24 cellular contexts compared by ENCODE assay signal in the genomic region with DNA sequence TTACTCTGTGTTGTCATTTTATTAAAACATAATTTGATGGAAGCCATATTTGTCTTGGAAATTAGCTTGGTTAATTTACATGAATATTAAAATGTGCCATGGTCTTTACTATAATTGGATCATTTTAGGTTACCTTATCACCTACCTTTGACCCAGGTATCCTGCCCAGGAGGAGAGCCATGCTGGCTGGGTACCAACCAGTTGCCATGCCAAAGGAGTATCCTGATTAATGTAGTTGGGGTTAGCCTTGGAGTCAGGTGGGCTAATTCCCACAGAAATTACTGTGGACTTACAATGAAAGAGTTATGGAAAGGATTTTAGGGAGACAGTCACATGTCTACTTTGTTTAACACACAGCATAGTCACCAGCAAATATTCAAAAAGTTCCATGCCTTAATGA.
"Had no signal": no experiment of that assay in that cellular context is flagged by ENCODE, and none has a peak within 500 bp of the region (broad histone marks: within the 10 kb centered on the region; RNA-seq: fewer than 3 reads in every experiment).

No MANE protein-coding gene starts in this region.

- H3K27ac ChIP-seq: lower lobe of right lung, psoas muscle, skin epidermis, spleen, thoracic aorta, tibial nerve, upper lobe of left lung had no signal

- H3K27me3 Mint-ChIP-seq: naive thymus-derived CD8-positive, alpha-beta T cell; stimulated activated naive B cell treated with anti-CD40 and anti-IgM and Interleukin-4, amounts not matched to agents 10 μg/mL and 1 μg/mL and 100 μg/mL, for 72 hours; stimulated activated naive CD8-positive, alpha-beta T cell treated with anti-CD3 and anti-CD28 coated beads, Interleukin-15, Interleukin-2, amounts not matched to agents 100 ng/mL and 50 ng/mL, for 24 hours had no signal

- DNase-seq: cortex of kidney; hypothalamus; immature natural killer cell; islet precursor cell; kidney glomerular epithelial cell; left colon; left ventricle myocardium superior; lower lobe of right lung; naive thymus-derived CD8-positive, alpha-beta T cell; nephron progenitor cell; nucleus accumbens; posterior cingulate gyrus; psoas muscle; right cardiac atrium; spleen; stimulated activated CD4-positive, alpha-beta T cell treated with anti-CD3 and anti-CD28 coated beads, Interleukin-4, amount 100 ng/mL, for 4 hours; stimulated activated naive B cell treated with anti-CD40 and anti-IgM and Interleukin-4, amounts not matched to agents 10 μg/mL and 1 μg/mL and 100 μg/mL, for 72 hours; upper lobe of left lung had no signal

- H3K4me1 ChIP-seq: upper lobe of left lung had no signal

- ATAC-seq: left colon; left ventricle myocardium superior; lower lobe of right lung; naive thymus-derived CD8-positive, alpha-beta T cell; psoas muscle; right cardiac atrium; stimulated activated naive B cell treated with anti-CD40 and anti-IgM and Interleukin-4, amounts not matched to agents 10 μg/mL and 1 μg/mL and 100 μg/mL, for 72 hours had no signal

- H3K27ac Mint-ChIP-seq: immature natural killer cell; naive thymus-derived CD8-positive, alpha-beta T cell; nephron progenitor cell; stimulated activated naive B cell treated with anti-CD40 and anti-IgM and Interleukin-4, amounts not matched to agents 10 μg/mL and 1 μg/mL and 100 μg/mL, for 72 hours had no signal

- H3K27me3 ChIP-seq: spleen, tibial nerve, upper lobe of left lung had no signal

- H3K9me3 Mint-ChIP-seq: immature natural killer cell; nephron progenitor cell; stimulated activated naive B cell treated with anti-CD40 and anti-IgM and Interleukin-4, amounts not matched to agents 10 μg/mL and 1 μg/mL and 100 μg/mL, for 72 hours; stimulated activated naive CD8-positive, alpha-beta T cell treated with anti-CD3 and anti-CD28 coated beads, Interleukin-15, Interleukin-2, amounts not matched to agents 100 ng/mL and 50 ng/mL, for 24 hours had no signal

- H3K9me3 ChIP-seq: lower lobe of right lung, spleen, thoracic aorta, tibial nerve, upper lobe of left lung had no signal

- H3K4me3 Mint-ChIP-seq: immature natural killer cell; naive thymus-derived CD8-positive, alpha-beta T cell; nephron progenitor cell; stimulated activated naive B cell treated with anti-CD40 and anti-IgM and Interleukin-4, amounts not matched to agents 10 μg/mL and 1 μg/mL and 100 μg/mL, for 72 hours; stimulated activated naive CD8-positive, alpha-beta T cell treated with anti-CD3 and anti-CD28 coated beads, Interleukin-15, Interleukin-2, amounts not matched to agents 100 ng/mL and 50 ng/mL, for 24 hours had no signal

- H3K4me3 ChIP-seq: lower lobe of right lung, psoas muscle, skin epidermis, spleen, thoracic aorta, tibial nerve, upper lobe of left lung had no signal

- H3K36me3 ChIP-seq: lower lobe of right lung, spleen, thoracic aorta, tibial nerve, upper lobe of left lung had no signal

- FAIRE-seq: frontal cortex, urothelium cell line had no signal
